In the genomic region with DNA sequence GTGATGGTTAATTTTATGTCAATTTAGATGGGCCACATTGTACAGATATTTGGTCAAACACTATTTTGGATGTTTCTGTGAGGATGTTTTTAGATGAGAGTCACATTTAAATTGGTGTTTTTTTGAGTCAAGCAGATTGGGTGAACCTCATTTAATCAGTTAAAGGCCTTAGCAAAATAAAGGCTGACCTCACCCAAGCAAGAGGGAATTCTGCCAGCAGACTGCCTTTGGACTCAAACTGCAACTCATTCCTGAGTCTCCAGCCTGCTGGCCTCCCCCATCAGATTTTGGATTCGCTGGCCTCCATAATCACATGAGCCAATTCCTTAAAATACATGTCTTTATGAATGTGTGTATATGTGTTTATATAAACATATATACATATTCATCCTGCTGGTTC, we compare ENCODE assay signal across 19 cellular contexts.
A peak's percentile ranks its signal among the peaks of the same experiment; 100 is the strongest.
DNase-seq lines count a peak whose midpoint lies in the region; TF ChIP-seq lines count a peak whose summit lies in the region.
"Had no signal": no experiment of that assay in that cellular context is flagged by ENCODE, and none has a peak within 500 bp of the region (broad histone marks: within the 10 kb centered on the region; RNA-seq: fewer than 3 reads in every experiment).

No MANE protein-coding gene starts in this region.

- in situ Hi-C loops in astrocyte of the spinal cord (cut with HindIII; ENCODE audit: low sequenced_read_pairs) = no loop called here

- intact Hi-C loops in cardiac septum (cut with DNase I) = no loop called here

- H3K4me3 ChIP-seq in astrocyte of the spinal cord (ENCODE audit: low read depth, low read length) = no peak overlapping the region
- no peak overlapping the region for H3K4me3 ChIP-seq in fibroblast of pulmonary artery (replicated peaks; ENCODE audit: low read depth, low read length)
- H3K4me3 ChIP-seq: BLaER1, Peyer's patch had no signal

- TF ChIP-seq CTCF in astrocyte of the spinal cord (IDR thresholded peaks at IDR 0.05; ENCODE audit: low read depth, low read length) = no peak
- TF ChIP-seq CTCF in fibroblast of pulmonary artery (IDR thresholded peaks at IDR 0.05; ENCODE audit: low read length, missing control alignments) = no peak

- DNase-seq in AG20443 (ENCODE audit: low spot score) (peak; percentile 36), M059J (ENCODE audit: low read depth) (peak; percentile 21), astrocyte of the spinal cord (ENCODE audit: low read depth, low spot score) (peak; percentile 14), fibroblast of pulmonary artery (ENCODE audit: low read depth) (peak; percentile 13), NCI-H2196 treated with DMSO at 0.1 percent for 48 hours (lab: John Stamatoyannopoulos, UW; ENCODE audit: unreplicated experiment) (no peak), cardiac septum (ENCODE audit: low spot score) (no peak)
- no peak for DNase-seq in activated CD4-positive, alpha-beta T cell treated with anti-CD3 and anti-CD28 coated beads, Interleukin-2, amount 50 U/mL, for 1 hour
- DNase-seq in stimulated activated CD4-positive, alpha-beta T cell treated with anti-CD3 and anti-CD28 coated beads, Interleukin-15, amount 100 ng/mL, for 24 hours = no peak
- DNase-seq: CD4-positive, alpha-beta memory T cell; DMS53; H9; MM.1S; NCI-H1092 treated with DMSO at 0.1 percent for 48 hours; NCI-H146; NCI-H2029 treated with DMSO at 0.1 percent for 48 hours; NCI-H2171; NCI-H446 treated with DMSO at 0.1 percent for 48 hours; Peyer's patch had no signal

Comparison
In these comparisons a context has a peak if more than half of its experiments do, and no peak if none do; other contexts are left out.
1. DNase-seq: peak in AG20443 (single experiment), M059J (single experiment), astrocyte of the spinal cord (single experiment) and fibroblast of pulmonary artery (single experiment); none in activated CD4-positive, alpha-beta T cell treated with anti-CD3 and anti-CD28 coated beads, Interleukin-2, amount 50 U/mL, for 1 hour (single experiment), stimulated activated CD4-positive, alpha-beta T cell treated with anti-CD3 and anti-CD28 coated beads, Interleukin-15, amount 100 ng/mL, for 24 hours (single experiment), NCI-H2196 treated with DMSO at 0.1 percent for 48 hours (single experiment) and cardiac septum (single experiment).